9 cellular contexts compared by ENCODE assay signal in genomic region chr6:129684323-129684884, GRCh38. TPM values are rescaled to one million over a fixed set of nuclear protein-coding genes. Genes with fewer than 3 reads are reported as not detected.
DNase-seq lines count a peak whose midpoint lies in the region; ATAC-seq and TF ChIP-seq lines count a peak whose summit lies in the region.
"Had no signal": no experiment of that assay in that cellular context is flagged by ENCODE, and none has a peak within 500 bp of the region (broad histone marks: within the 10 kb centered on the region; RNA-seq: fewer than 3 reads in every experiment).

No MANE protein-coding gene starts in this region.

- peak; percentile 2 for ATAC-seq in GM18861 (IDR thresholded peaks at IDR 0.05; ENCODE audit: unreplicated experiment)
- ATAC-seq in RWPE2 (ENCODE audit: low read depth): no peak
- no peak for ATAC-seq in GM18517 (IDR thresholded peaks at IDR 0.05; ENCODE audit: unreplicated experiment)

- H3K27me3 ChIP-seq in RWPE2 (ENCODE audit: insufficient read depth, poor library complexity, severe bottlenecking): no peaks in the 10 kb centered on the region
- H3K27me3 ChIP-seq in skeletal muscle tissue (ENCODE audit: control insufficient read depth in 3 of 3, insufficient read depth in 3 of 3, low read length in 3 of 3): no peaks in the 10 kb centered on the region

- peaks cover 73% of the 10 kb centered on the region for H3K4me1 ChIP-seq in RWPE2 (ENCODE audit: insufficient read depth, poor library complexity, severe bottlenecking)
- peaks cover 17 to 45% (median 31%) of the 10 kb centered on the region in 3 donors for H3K4me1 ChIP-seq in skeletal muscle tissue (ENCODE audit: control insufficient read depth in 3 of 3, insufficient read depth in 3 of 3, low read length in 3 of 3)

- TF ChIP-seq CTCF in RWPE2 (IDR thresholded peaks at IDR 0.05; ENCODE audit: poor library complexity, severe bottlenecking): no peak

- H3K9ac ChIP-seq in skeletal muscle tissue (ENCODE audit: low read depth in 1 of 3, low read length in 3 of 3): no peak overlapping the region

- peak overlapping the region; percentile 98 for H3K27ac ChIP-seq in RWPE2 (ENCODE audit: poor library complexity, severe bottlenecking)
- peak overlapping the region; percentile 83 for H3K27ac ChIP-seq in skeletal muscle tissue (ENCODE audit: low read depth, low read length)

- DNase-seq in RWPE2 (ENCODE audit: low spot score) (no peak), erythroblast (lab: John Stamatoyannopoulos, UW) (peak; percentile 29 to 39), NCI-H2107 treated with DMSO at 0.1 percent for 48 hours (lab: John Stamatoyannopoulos, UW; ENCODE audit: unreplicated experiment) (no peak), GDM1 (lab: John Stamatoyannopoulos, UW) (no peak), DMS153 treated with DMSO at 0.1 percent for 48 hours (lab: John Stamatoyannopoulos, UW; ENCODE audit: unreplicated experiment) (no peak)
- DNase-seq: nephron progenitor cell had no signal

- H3K36me3 ChIP-seq in RWPE2 (ENCODE audit: low read depth) (peaks cover 1% of the 10 kb centered on the region; the same call in 1 of the 2 replicates), skeletal muscle tissue (ENCODE audit: control insufficient read depth in 3 of 3, insufficient read depth in 3 of 3, low read length in 3 of 3) (no peaks in the 10 kb centered on the region)

- H3K9me3 ChIP-seq in RWPE2 (ENCODE audit: severe bottlenecking) (no peaks in the 10 kb centered on the region), skeletal muscle tissue (ENCODE audit: control insufficient read depth in 3 of 3, low read length in 3 of 3) (no peaks in the 10 kb centered on the region)

- H3K4me3 ChIP-seq in RWPE2 (ENCODE audit: severe bottlenecking): no peak overlapping the region
- no peak overlapping the region for H3K4me3 ChIP-seq in skeletal muscle tissue (ENCODE audit: low read length in 3 of 3)

- no peak for TF ChIP-seq POLR2A in erythroblast (IDR thresholded peaks at IDR 0.05; ENCODE audit: low read length)

RNA-seq across cellular contexts. Expression of gene ARHGAP18, which starts 25.6 kb away (rescaled TPM):
- 12.5 TPM for total RNA-seq in skeletal muscle tissue

Comparison
In these comparisons a context has a peak if more than half of its experiments do, and no peak if none do; other contexts are left out.
1. DNase-seq: peak in erythroblast (2 of 2); none in RWPE2 (single experiment), NCI-H2107 treated with DMSO at 0.1 percent for 48 hours (single experiment), GDM1 (single experiment) and DMS153 treated with DMSO at 0.1 percent for 48 hours (single experiment).